ENCODE assay signal across 8 cellular contexts in genomic region chrX:100768679-100769338, GRCh38. TPM values are rescaled to one million over a fixed set of nuclear protein-coding genes. Genes with fewer than 3 reads are reported as not detected.
DNase-seq lines count a peak whose midpoint lies in the region; ATAC-seq, FAIRE-seq and TF ChIP-seq lines count a peak whose summit lies in the region.

No MANE protein-coding gene starts in this region.

- H3K4me1 ChIP-seq in H1 (replicated peaks in 1 of 4; ENCODE audit: control insufficient read depth in 3 of 4, insufficient read depth in 4 of 4, low read length in 3 of 4): no peaks in the 10 kb centered on the region
- no peaks in the 10 kb centered on the region for H3K4me1 ChIP-seq in mucosa of descending colon (ENCODE audit: low read depth)

- FAIRE-seq in H1 (lab: Jason Lieb, UNC): peak; percentile 80

- H4K91ac ChIP-seq in H1 (replicated peaks; ENCODE audit: insufficient read length, low read length): no peak overlapping the region

- H3K4me3 ChIP-seq in H1 (ENCODE audit: extremely low read depth in 1 of 4, insufficient read depth in 2 of 4, low read depth in 3 of 4, low read length in 4 of 4) (no peak overlapping the region), mucosa of descending colon (no peak overlapping the region)

- no peaks in the 10 kb centered on the region for H4K20me1 ChIP-seq in H1 (replicated peaks in 1 of 2; ENCODE audit: control insufficient read depth in 1 of 2, insufficient read depth in 2 of 2, low read length in 2 of 2)

- ATAC-seq in HG03432 (IDR thresholded peaks at IDR 0.05; ENCODE audit: unreplicated experiment) (peak; percentile 47), mucosa of descending colon (peak; percentile 100)

- no peak overlapping the region for H3K27ac ChIP-seq in H1 (ENCODE audit: low read depth, low read length)

- TF ChIP-seq CTCF in H1 (IDR thresholded peaks at IDR 0.05; ENCODE audit: control extremely low read depth in 1 of 3, insufficient read depth in 1 of 3, low read depth in 1 of 3, low read length in 3 of 3) (peak; percentile 20 to 100 (median 93)), mucosa of descending colon (IDR thresholded peaks at IDR 0.05) (peak; percentile 89)

- TF ChIP-seq RAD21 in H1 (IDR thresholded peaks at IDR 0.05 in 1 of 2, conservative IDR thresholded peaks at IDR 0.05 in 1 of 2; ENCODE audit: low read depth in 2 of 2, low read length in 2 of 2): peak; percentile 92 to 97

- no peak overlapping the region for H3K18ac ChIP-seq in H1 (ENCODE audit: extremely low read depth, low read length)

- H4K5ac ChIP-seq in H1 (ENCODE audit: insufficient read length, low read depth, low read length): no peak overlapping the region

- no peak overlapping the region for H3K4me2 ChIP-seq in H1 (ENCODE audit: insufficient read depth in 1 of 2, low read depth in 2 of 2, low read length in 2 of 2)

- TF ChIP-seq EP300 in H1 (IDR thresholded peaks at IDR 0.05; ENCODE audit: borderline replicate concordance in 1 of 2, low read depth in 2 of 2, low read length in 2 of 2): no peak

- H2AK5ac ChIP-seq in H1 (ENCODE audit: low read depth, low read length): no peak overlapping the region

- no peak overlapping the region for H3K4ac ChIP-seq in H1 (replicated peaks; ENCODE audit: insufficient read length, low read depth, low read length)

- no peak overlapping the region for H2AFZ ChIP-seq in H1 (ENCODE audit: low read length)

- intact Hi-C loops in mucosa of descending colon (cut with DNase I, micrococcal nuclease): loop anchor here (2.0 to 5.0 kb wide), 2 partner anchors 82 to 84 kb away; no protein-coding TSS in a partner anchor

- H3K23me2 ChIP-seq in H1 (ENCODE audit: low read depth, low read length): no peaks in the 10 kb centered on the region

- TF ChIP-seq POLR2A in H1 (IDR thresholded peaks at IDR 0.05; ENCODE audit: control extremely low read depth in 1 of 2, low read depth in 2 of 2, low read length in 2 of 2): no peak

- H2BK120ac ChIP-seq in H1 (replicated peaks; ENCODE audit: low read depth, low read length): no peak overlapping the region

- POLR2A ChIA-PET in H1 (lab: Charles Lee; ENCODE audit: partially characterized antibody): interaction anchor here (0.8 to 1.0 kb wide), 2 partner anchors 84 to 86 kb away, joined by 3 read pairs; no protein-coding TSS in a partner anchor

- H3K9me3 ChIP-seq in H1 (ENCODE audit: insufficient read depth in 2 of 2, low read depth in 1 of 2, low read length in 1 of 2): no peaks in the 10 kb centered on the region
- H3K9me3 ChIP-seq in mucosa of descending colon: no peaks in the 10 kb centered on the region

- H3K36me3 ChIP-seq in H1 (ENCODE audit: control insufficient read depth in 2 of 4, insufficient read depth in 4 of 4, low read length in 3 of 4): no peaks in the 10 kb centered on the region
- H3K36me3 ChIP-seq in mucosa of descending colon (ENCODE audit: low read depth): no peaks in the 10 kb centered on the region

- no peak overlapping the region for H2BK15ac ChIP-seq in H1 (ENCODE audit: low read length)

- CTCF ChIA-PET in H1 (lab: Charles Lee; ENCODE audit: partially characterized antibody): interaction anchor here (0.5 to 6.3 kb wide), 33 partner anchors 8 to 1314 kb away, joined by 3 to 129 read pairs (median 5); no protein-coding TSS in a partner anchor

- H3K14ac ChIP-seq in H1 (ENCODE audit: insufficient read length): no peak overlapping the region

- no peak overlapping the region for H2BK5ac ChIP-seq in H1 (ENCODE audit: low read depth, low read length)

- H4K8ac ChIP-seq in H1 (ENCODE audit: extremely low read depth, insufficient read depth, low read length): no peak overlapping the region

- no peaks in the 10 kb centered on the region for H3K27me3 ChIP-seq in H1 (replicated peaks in 1 of 4; ENCODE audit: control insufficient read depth in 3 of 4, extremely low read depth in 1 of 4, insufficient read depth in 3 of 4, low read length in 3 of 4)

- H3K56ac ChIP-seq in H1 (replicated peaks; ENCODE audit: insufficient read length, low read depth, low read length): no peak overlapping the region

- H2BK20ac ChIP-seq in H1 (ENCODE audit: low read length): no peak overlapping the region

- DNase-seq in GM04504 (ENCODE audit: low read depth): peak; percentile 38
- DNase-seq in NCI-H774 (lab: John Stamatoyannopoulos, UW): peak; percentile 9
- DNase-seq in activated CD8-positive, alpha-beta memory T cell treated with anti-CD3 and anti-CD28 coated beads for 1 hour (ENCODE audit: extremely low read depth in 1 of 2, low read depth in 1 of 2): peak; percentile 60 to 70
- peak; percentile 23 to 91 for DNase-seq in H1 (ENCODE audit: low read depth in 1 of 2, low spot score in 2 of 2)
- DNase-seq in mucosa of descending colon: peak; percentile 60 to 96 (median 82)
- DNase-seq in stimulated activated CD8-positive, alpha-beta memory T cell treated with anti-CD3 and anti-CD28 coated beads, Interleukin-7, amount 100 ng/mL, for 24 hours (ENCODE audit: low read depth): peak; percentile 75
- DNase-seq in occipital lobe (lab: John Stamatoyannopoulos, UW): no peak

- no peak overlapping the region for H2BK12ac ChIP-seq in H1 (ENCODE audit: low read depth, low read length)

- no peaks in the 10 kb centered on the region for H3K79me1 ChIP-seq in H1 (ENCODE audit: low read depth, low read length)

- WGBS in H1 (ENCODE audit: extremely low coverage in 1 of 2, insufficient coverage in 1 of 2, insufficient read length in 1 of 2, insufficient replicate concordance in 2 of 2, low coverage in 1 of 2, low lambda C conversion rate in 2 of 2, missing lambda C conversion rate in 1 of 2), 2 experiments: 31% methylated on average over 7 of the region's 7 CpGs; no CpG with 5 or more reads in 1 of the 2 experiments

- no peaks in the 10 kb centered on the region for H3K79me2 ChIP-seq in H1 (ENCODE audit: control insufficient read depth in 1 of 2, insufficient read depth in 2 of 2, low read length in 2 of 2)

- no peak overlapping the region for H3K23ac ChIP-seq in H1 (ENCODE audit: insufficient read length)

- H3K9ac ChIP-seq in H1 (replicated peaks in 1 of 4; ENCODE audit: extremely low read depth in 1 of 4, low read depth in 3 of 4, low read length in 3 of 4): no peak overlapping the region

TF ChIP-seq in H1, 55 proteins besides CTCF, POLR2A, EP300 and RAD21:
- TF ChIP-seq BCL11A (IDR thresholded peaks at IDR 0.05; ENCODE audit: low read depth in 2 of 2, low read length in 2 of 2) (no peak), SUZ12 (IDR thresholded peaks at IDR 0.05; ENCODE audit: low read length) (no peak), YY1 (IDR thresholded peaks at IDR 0.05; ENCODE audit: low read depth, low read length) (no peak), ATF3 (IDR thresholded peaks at IDR 0.05; ENCODE audit: insufficient read depth, low read depth, low read length) (0 out of 2 replicates have a peak, but pooled peaks have one; percentile 22), MAFK (IDR thresholded peaks at IDR 0.05; ENCODE audit: low read depth, low read length) (no peak)

RNA-seq across cellular contexts. Expression of gene SYTL4, which starts 36.9 kb away (rescaled TPM):
- 0.11 and 0.19 TPM in 2 replicates for total RNA-seq in H1 (2021; fragmentation: NEBNext Ultra II Directional; extraction: Animal tissue kit (Norgen Biotek cat#: 25700))
- 0.09 and 0.11 TPM in 2 replicates for polyA plus RNA-seq in H1 (2011; rRNA removed)
- polyA plus RNA-seq in H1 (2011; cell fraction: cytosol; rRNA removed): 0.06 TPM
- polyA plus RNA-seq in H1 (2011; cell fraction: nucleus; rRNA removed): not detected
- 0.09 to 0.36 TPM (median 0.20 TPM) in 4 replicates for polyA plus RNA-seq in H1 (2012, experiment 1 of 2)
- polyA plus RNA-seq in H1 (2012, experiment 2 of 2): not detected
- 0.04 TPM for polyA plus RNA-seq in H1 (2013, experiment 1 of 2)
- 0.04 TPM for polyA plus RNA-seq in H1 (2013, experiment 2 of 2)
- polyA minus RNA-seq in H1 (2011; rRNA and poly(A)+ RNA removed): 0.17 and 0.19 TPM in 2 replicates
- polyA minus RNA-seq in H1 (2011; cell fraction: cytosol; rRNA and poly(A)+ RNA removed): 0.44 TPM
- polyA minus RNA-seq in H1 (2011; cell fraction: nucleus; rRNA and poly(A)+ RNA removed): not detected
- total RNA-seq in mucosa of descending colon: 10 to 100 TPM; 35.7 to 47.1 (median 44.3) TPM
- total RNA-seq in occipital lobe: 2.3 TPM

RNA-seq across cellular contexts. Expression of gene CSTF2, which starts 51.4 kb away (rescaled TPM):
- 30.9 and 33.0 TPM in 2 replicates for total RNA-seq in H1 (2021; fragmentation: NEBNext Ultra II Directional; extraction: Animal tissue kit (Norgen Biotek cat#: 25700))
- polyA plus RNA-seq in H1 (2011; rRNA removed): 20.7 and 21.0 TPM in 2 replicates
- 31.1 TPM for polyA plus RNA-seq in H1 (2011; cell fraction: cytosol; rRNA removed)
- 46.6 TPM for polyA plus RNA-seq in H1 (2011; cell fraction: nucleus; rRNA removed)
- polyA plus RNA-seq in H1 (2012, experiment 1 of 2): 26.4 to 39.5 TPM (median 30.7 TPM) in 4 replicates
- polyA plus RNA-seq in H1 (2012, experiment 2 of 2): 6.9 TPM
- 16.1 TPM for polyA plus RNA-seq in H1 (2013, experiment 1 of 2)
- polyA plus RNA-seq in H1 (2013, experiment 2 of 2): 16.5 TPM
- polyA minus RNA-seq in H1 (2011; rRNA and poly(A)+ RNA removed): 27.8 and 39.7 TPM in 2 replicates
- polyA minus RNA-seq in H1 (2011; cell fraction: cytosol; rRNA and poly(A)+ RNA removed): 14.8 TPM
- polyA minus RNA-seq in H1 (2011; cell fraction: nucleus; rRNA and poly(A)+ RNA removed): 18.8 TPM
- 10 to 100 TPM; 16.7 to 24.0 (median 23.9) TPM for total RNA-seq in mucosa of descending colon
- total RNA-seq in occipital lobe: 14.5 TPM

Comparison
In these comparisons a context has a peak if more than half of its experiments do, and no peak if none do; other contexts are left out.
1. RNA of gene SYTL4, which starts 36.9 kb away (total RNA-seq): 35.7 to 47.1 TPM in mucosa of descending colon; 2.3 TPM in occipital lobe (single experiment) and 0.11 to 0.19 TPM in H1; every median in the first group is over 10 times any median in the second.